7 cellular contexts compared by ENCODE assay signal in the genomic region with DNA sequence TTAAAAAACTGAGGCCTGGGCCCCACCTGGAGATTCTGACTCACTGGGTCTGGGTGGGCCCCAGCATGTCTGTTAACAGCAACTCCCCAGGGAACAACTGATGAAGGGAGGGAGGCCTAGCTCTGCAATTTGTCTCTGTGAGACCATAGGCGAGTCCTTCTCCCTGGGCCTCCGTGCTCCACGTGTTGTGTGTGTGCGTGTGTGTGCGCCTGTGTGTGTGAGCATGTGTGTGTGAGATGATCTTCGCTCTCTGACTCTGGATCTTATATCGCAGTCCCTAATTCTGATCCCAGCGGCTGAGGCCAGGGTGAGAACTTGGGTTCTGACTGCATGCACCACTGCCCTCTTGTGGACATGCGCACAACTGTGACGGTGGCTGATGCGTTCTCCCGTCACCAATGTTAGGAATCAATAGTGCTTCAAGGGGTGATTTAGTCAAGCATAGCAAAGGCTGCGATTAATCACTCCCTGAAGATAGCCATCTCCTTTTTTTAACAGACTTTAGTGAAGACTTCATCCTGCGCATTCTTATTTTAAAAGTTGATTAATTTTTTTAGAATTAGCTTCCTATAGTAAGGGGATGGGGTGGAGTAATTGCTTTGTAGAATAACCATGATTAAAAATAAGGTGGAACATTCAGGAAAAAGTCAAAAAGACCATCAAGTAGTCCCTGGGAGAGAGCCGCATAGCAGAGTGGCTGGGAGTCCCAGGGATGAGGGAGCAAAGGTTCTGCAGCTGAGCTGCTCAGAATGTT.
DNase-seq lines count a peak whose midpoint lies in the region; ATAC-seq and TF ChIP-seq lines count a peak whose summit lies in the region.

No MANE protein-coding gene starts in this region.

- H3K4me3 ChIP-seq in ascending aorta = no peak overlapping the region
- H3K4me3 ChIP-seq in smooth muscle cell = no peak overlapping the region

- intact Hi-C loops in ascending aorta (cut with DNase I) = loop anchor here (1.0 kb wide), 2 partner anchors 62 to 137 kb away; partner anchors contain the start of gene USP24

- no peaks in the 10 kb centered on the region for H3K79me2 ChIP-seq in smooth muscle cell (ENCODE audit: low read depth)

- peak overlapping the region; percentile 18 for H3K27ac Mint-ChIP-seq in T-helper 2 cell treated with Interferon-gamma antibody and Interleukin-4, amounts not matched to agents 5 μg/mL and 100 μg/mL, for 36 hours

- peak; percentile 90 for ATAC-seq in HG02852 (IDR thresholded peaks at IDR 0.05; ENCODE audit: unreplicated experiment)

- no peak overlapping the region for H2AFZ ChIP-seq in smooth muscle cell (ENCODE audit: low read depth)

- no peaks in the 10 kb centered on the region for H3K27me3 Mint-ChIP-seq in T-helper 2 cell treated with Interferon-gamma antibody and Interleukin-4, amounts not matched to agents 5 μg/mL and 100 μg/mL, for 36 hours (ENCODE audit: low read depth)

- in situ Hi-C loops in GM13976 (cut with MboI; ENCODE audit: low sequenced_read_pairs, unreplicated experiment) = loop anchor here (10.0 to 25.0 kb wide), 2 partner anchors 143 to 1310 kb away; partner anchors contain the start of gene PLPP3

- H3K9me3 Mint-ChIP-seq in T-helper 2 cell treated with Interferon-gamma antibody and Interleukin-4, amounts not matched to agents 5 μg/mL and 100 μg/mL, for 36 hours = no peaks in the 10 kb centered on the region

- H3K27me3 ChIP-seq in ascending aorta = no peaks in the 10 kb centered on the region
- no peaks in the 10 kb centered on the region for H3K27me3 ChIP-seq in smooth muscle cell (ENCODE audit: low read depth)

- DNase-seq in GM13976 (ENCODE audit: low spot score) (peak; percentile 77), NCI-H1436 (lab: John Stamatoyannopoulos, UW) (peak; percentile 86), ascending aorta (ENCODE audit: low spot score in 2 of 2) (peak in 1 of 2 donors; percentile 89), hypothalamus (lab: John Stamatoyannopoulos, UW) (peak in 47 of 51 donors; percentile 10 to 87 (median 63)), smooth muscle cell (lab: John Stamatoyannopoulos, UW; ENCODE audit: unreplicated experiment) (peak; percentile 18)
- peak; percentile 74 for DNase-seq in T-helper 2 cell treated with Interferon-gamma antibody and Interleukin-4, amounts not matched to agents 5 μg/mL and 100 μg/mL, for 36 hours (ENCODE audit: low spot score)

- no peaks in the 10 kb centered on the region for H4K20me1 ChIP-seq in smooth muscle cell (ENCODE audit: low read depth)

- H3K4me3 Mint-ChIP-seq in T-helper 2 cell treated with Interferon-gamma antibody and Interleukin-4, amounts not matched to agents 5 μg/mL and 100 μg/mL, for 36 hours = no peak overlapping the region

- WGBS in smooth muscle cell (ENCODE audit: low lambda C conversion rate) = 13% methylated on average over 15 of the region's 15 CpGs

- peak; percentile 66 for TF ChIP-seq CTCF in GM13976 (IDR thresholded peaks at IDR 0.05; ENCODE audit: borderline replicate concordance, control extremely low read depth, extremely low read depth, insufficient read depth, missing control alignments)
- peak; percentile 68 to 80 (median 74) for TF ChIP-seq CTCF in ascending aorta (IDR thresholded peaks at IDR 0.05)
- peak; percentile 76 for TF ChIP-seq CTCF in smooth muscle cell (IDR thresholded peaks at IDR 0.05; ENCODE audit: borderline replicate concordance, insufficient read depth, poor library complexity, severe bottlenecking)

- H3K4me2 ChIP-seq in smooth muscle cell = no peak overlapping the region

- no peaks in the 10 kb centered on the region for H3K36me3 ChIP-seq in ascending aorta
- no peaks in the 10 kb centered on the region for H3K36me3 ChIP-seq in smooth muscle cell (ENCODE audit: low read depth)

- peaks cover 13% of the 10 kb centered on the region for H3K4me1 Mint-ChIP-seq in T-helper 2 cell treated with Interferon-gamma antibody and Interleukin-4, amounts not matched to agents 5 μg/mL and 100 μg/mL, for 36 hours (ENCODE audit: low read depth)

- H3K27ac ChIP-seq in ascending aorta (no peak overlapping the region), smooth muscle cell (ENCODE audit: low read depth) (no peak overlapping the region)

- H3K9me3 ChIP-seq in ascending aorta = no peaks in the 10 kb centered on the region
- no peaks in the 10 kb centered on the region for H3K9me3 ChIP-seq in smooth muscle cell (replicated peaks; ENCODE audit: low read depth)

- H3K4me1 ChIP-seq in ascending aorta (peaks cover 0 to 6% of the 10 kb centered on the region in 2 donors), smooth muscle cell (ENCODE audit: low read depth) (no peaks in the 10 kb centered on the region)

- H3K36me3 Mint-ChIP-seq in T-helper 2 cell treated with Interferon-gamma antibody and Interleukin-4, amounts not matched to agents 5 μg/mL and 100 μg/mL, for 36 hours (ENCODE audit: low read depth) = no peaks in the 10 kb centered on the region

- H3K9ac ChIP-seq in smooth muscle cell (ENCODE audit: low read depth) = no peak overlapping the region

- peaks cover 2% of the 10 kb centered on the region for H3F3A ChIP-seq in smooth muscle cell (ENCODE audit: low read depth)
